In the genomic region with DNA sequence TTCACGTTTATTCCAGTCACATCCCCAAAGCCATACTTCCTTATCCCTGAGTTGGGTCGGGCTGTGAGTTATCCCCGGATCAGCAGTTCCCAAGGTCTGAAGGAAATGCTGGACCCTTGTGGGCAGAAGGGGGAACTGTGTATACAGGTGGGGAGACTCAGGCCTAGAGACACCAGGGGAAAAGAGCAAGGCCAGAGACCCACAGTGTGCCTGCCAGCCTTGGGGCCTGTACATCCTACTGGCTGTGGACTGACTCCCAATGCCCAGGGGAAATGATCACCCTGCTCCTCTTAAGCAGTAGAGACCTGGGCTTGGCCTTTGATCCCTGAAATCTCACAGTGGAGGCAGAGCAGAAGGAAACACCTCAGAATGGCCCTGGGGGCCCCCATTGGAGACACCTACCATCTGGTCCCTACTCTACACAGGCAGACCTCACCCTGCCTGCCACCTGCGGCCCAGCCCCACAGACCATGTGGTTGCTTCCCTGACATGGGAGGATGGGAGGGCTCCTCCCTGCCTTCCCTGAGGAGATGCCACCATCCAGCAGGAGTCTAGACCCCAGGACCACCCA, we compare ENCODE assay signal across 9 cellular contexts. TPM values are rescaled to one million over a fixed set of nuclear protein-coding genes. Genes with fewer than 3 reads are reported as not detected.
DNase-seq lines count a peak whose midpoint lies in the region; ATAC-seq and TF ChIP-seq lines count a peak whose summit lies in the region.
"Had no signal": no experiment of that assay in that cellular context is flagged by ENCODE, and none has a peak within 500 bp of the region (broad histone marks: within the 10 kb centered on the region; RNA-seq: fewer than 3 reads in every experiment).

No MANE protein-coding gene starts in this region.

- TF ChIP-seq CTCF in spleen (IDR thresholded peaks at IDR 0.05 in 8 of 11, conservative IDR thresholded peaks at IDR 0.05 in 3 of 11): no peak

- H3K36me3 ChIP-seq in spleen: peaks cover 0 to 41% (median 3%) of the 10 kb centered on the region in 6 donors

- ATAC-seq in right cardiac atrium (no peak), GM19452 (IDR thresholded peaks at IDR 0.05; ENCODE audit: unreplicated experiment) (no peak)

- H3K9me3 ChIP-seq in right cardiac atrium (ENCODE audit: control insufficient read depth, low read length) (no peaks in the 10 kb centered on the region), spleen (no peaks in the 10 kb centered on the region)

- CTCF ChIA-PET in activated CD4-positive, alpha-beta memory T cell treated with anti-CD3 and anti-CD28 coated beads for 36 hours (lab: Charles Lee): interaction anchor here (1.5 to 5.0 kb wide), 3 partner anchors 21 to 43 kb away, joined by 5 to 27 read pairs (median 23); no protein-coding TSS in a partner anchor

- peaks cover 22% of the 10 kb centered on the region for H3K4me1 Mint-ChIP-seq in activated CD4-positive, alpha-beta memory T cell treated with anti-CD3 and anti-CD28 coated beads for 36 hours (ENCODE audit: low read depth)

- H3K27me3 ChIP-seq in right cardiac atrium (ENCODE audit: control insufficient read depth, insufficient read depth): no peaks in the 10 kb centered on the region
- no peaks in the 10 kb centered on the region for H3K27me3 ChIP-seq in spleen (replicated peaks in 1 of 7)

- POLR2A ChIA-PET in activated CD4-positive, alpha-beta memory T cell treated with anti-CD3 and anti-CD28 coated beads for 36 hours (lab: Charles Lee): interaction anchor here (0.6 kb wide), 1 partner anchor 62 kb away, joined by 3 read pairs; no protein-coding TSS in a partner anchor

- no peaks in the 10 kb centered on the region for H3K27me3 Mint-ChIP-seq in activated CD4-positive, alpha-beta memory T cell treated with anti-CD3 and anti-CD28 coated beads for 36 hours

- H3K27ac ChIP-seq in right cardiac atrium (ENCODE audit: low read length) (peak overlapping the region; percentile 77), spleen (peak overlapping the region in 7 of 8 donors; percentile 76 to 89 (median 85))

- peak overlapping the region; percentile 80 for H3K4me3 Mint-ChIP-seq in activated CD4-positive, alpha-beta memory T cell treated with anti-CD3 and anti-CD28 coated beads for 36 hours

- H3K4me3 ChIP-seq in right cardiac atrium (ENCODE audit: low read length) (peak overlapping the region; percentile 52), spleen (peak overlapping the region; percentile 16 to 78 (median 55))

- no peaks in the 10 kb centered on the region for H3K9me3 Mint-ChIP-seq in activated CD4-positive, alpha-beta memory T cell treated with anti-CD3 and anti-CD28 coated beads for 36 hours

- no peak overlapping the region for H3K27ac Mint-ChIP-seq in activated CD4-positive, alpha-beta memory T cell treated with anti-CD3 and anti-CD28 coated beads for 36 hours

- H3K36me3 Mint-ChIP-seq in activated CD4-positive, alpha-beta memory T cell treated with anti-CD3 and anti-CD28 coated beads for 36 hours: no peaks in the 10 kb centered on the region

- intact Hi-C loops in activated CD4-positive, alpha-beta memory T cell treated with anti-CD3 and anti-CD28 coated beads for 36 hours (cut with micrococcal nuclease): loop anchor here (2.0 to 5.0 kb wide), 4 partner anchors 21 to 186 kb away; a partner anchor contains a TSS
- intact Hi-C loops in right cardiac atrium (cut with DNase I) (loop anchor here in 1 of 4 donors (5.0 kb wide), 1 partner anchor 41 kb away; no protein-coding TSS in a partner anchor), spleen (cut with DNase I; ENCODE audit: low total_unique reads) (no loop called here), posterior vena cava (cut with DNase I) (loop anchor here in 1 of 2 donors (5.0 kb wide), 1 partner anchor 166 kb away; no protein-coding TSS in a partner anchor)

- DNase-seq in HCEC 1CT: peak; percentile 31
- DNase-seq in activated CD4-positive, alpha-beta memory T cell treated with anti-CD3 and anti-CD28 coated beads for 36 hours: no peak
- peak in 1 of 3 donors; percentile 55 for DNase-seq in right cardiac atrium
- DNase-seq in spleen: peak; percentile 65
- no peak for DNase-seq in NCI-H2227 (lab: John Stamatoyannopoulos, UW; ENCODE audit: unreplicated experiment)
- no peak for DNase-seq in DMS153 (lab: John Stamatoyannopoulos, UW)
- no peak for DNase-seq in posterior vena cava (ENCODE audit: low spot score)
- DNase-seq: erythroblast had no signal

- 48% methylated on average over 4 of the region's 4 CpGs for WGBS in right cardiac atrium
- 40 to 83% (median 70%) methylated on average over 4 of the region's 4 CpGs for WGBS in spleen, 5 donors

- peaks cover 3% of the 10 kb centered on the region for H3K4me1 ChIP-seq in right cardiac atrium (ENCODE audit: control insufficient read depth, insufficient read depth, low read length)
- H3K4me1 ChIP-seq in spleen: peaks cover 5 to 37% (median 28%) of the 10 kb centered on the region in 6 donors

- TF ChIP-seq POLR2A in spleen (IDR thresholded peaks at IDR 0.05): no peak

RNA-seq across cellular contexts. Expression of a gene that starts 1.3 kb away (rescaled TPM):
- total RNA-seq in activated CD4-positive, alpha-beta memory T cell treated with anti-CD3 and anti-CD28 coated beads for 36 hours: 10 to 100 TPM; 14.1 to 14.3 TPM
- total RNA-seq in right cardiac atrium (100 to 1,000 TPM; 167 to 205 (median 176) TPM), spleen (10 to 100 TPM; 47.0 to 74.4 (median 66.7) TPM), posterior vena cava (100 to 1,000 TPM; 535 to 575 TPM)
- polyA plus RNA-seq in right cardiac atrium (219 TPM), spleen (100 to 1,000 TPM; 119 to 151 (median 138) TPM)

RNA-seq across cellular contexts. Expression of a gene that starts 16.7 kb away (rescaled TPM):
- under 1 TPM in 1 of 2 experiments, not detected in 1; 0.14 TPM for total RNA-seq in activated CD4-positive, alpha-beta memory T cell treated with anti-CD3 and anti-CD28 coated beads for 36 hours
- 10 to 100 TPM; 28.8 to 62.1 (median 50.7) TPM for total RNA-seq in right cardiac atrium
- 28.9 TPM for polyA plus RNA-seq in right cardiac atrium
- total RNA-seq in spleen: under 1 TPM in 5 of 7 donors, not detected in 2; 0.23 to 0.87 (median 0.60) TPM
- polyA plus RNA-seq in spleen: under 1 TPM; 0.14 to 0.51 (median 0.33) TPM
- under 1 TPM; 0.52 to 0.74 TPM for total RNA-seq in posterior vena cava

RNA-seq across cellular contexts. Expression of a gene that starts 25.0 kb away (rescaled TPM):
- total RNA-seq in activated CD4-positive, alpha-beta memory T cell treated with anti-CD3 and anti-CD28 coated beads for 36 hours: 10 to 100 TPM; 55.1 to 57.4 TPM
- 100 to 1,000 TPM; 156 to 233 (median 217) TPM for total RNA-seq in right cardiac atrium
- polyA plus RNA-seq in right cardiac atrium: 192 TPM
- 100 to 1,000 TPM; 124 to 230 (median 159) TPM for total RNA-seq in spleen
- 10 to 100 TPM; 21.2 to 88.9 (median 47.0) TPM for polyA plus RNA-seq in spleen
- 100 to 1,000 TPM; 511 to 666 TPM for total RNA-seq in posterior vena cava

RNA-seq across cellular contexts. Expression of a gene that starts 34.2 kb away (rescaled TPM):
- not detected for total RNA-seq in activated CD4-positive, alpha-beta memory T cell treated with anti-CD3 and anti-CD28 coated beads for 36 hours
- total RNA-seq in right cardiac atrium (not detected), spleen (not detected), posterior vena cava (not detected)
- polyA plus RNA-seq in right cardiac atrium (not detected), spleen (not detected)

RNA-seq across cellular contexts. Expression of a gene that starts 53.9 kb away (rescaled TPM):
- 10 to 100 TPM; 17.9 to 21.6 TPM for total RNA-seq in activated CD4-positive, alpha-beta memory T cell treated with anti-CD3 and anti-CD28 coated beads for 36 hours
- total RNA-seq in right cardiac atrium: 10 to 100 TPM; 20.3 to 23.2 (median 21.6) TPM
- polyA plus RNA-seq in right cardiac atrium: 15.1 TPM
- total RNA-seq in spleen: 10 to 100 TPM; 22.6 to 28.5 (median 25.7) TPM
- 10 to 100 TPM; 12.4 to 19.3 (median 12.5) TPM for polyA plus RNA-seq in spleen
- 10 to 100 TPM; 31.7 to 33.7 TPM for total RNA-seq in posterior vena cava

Comparison
In these comparisons a context has a peak if more than half of its experiments do, and no peak if none do; other contexts are left out.
1. DNase-seq: peak in HCEC 1CT (single experiment) and spleen (single experiment); none in activated CD4-positive, alpha-beta memory T cell treated with anti-CD3 and anti-CD28 coated beads for 36 hours (single experiment), NCI-H2227 (single experiment), DMS153 (single experiment) and posterior vena cava (single experiment).
2. RNA of a gene that starts 16.7 kb away (total RNA-seq): 28.8 to 62.1 TPM in right cardiac atrium; 0.52 to 0.74 TPM in posterior vena cava, 0.23 to 0.87 TPM in spleen and 0.14 TPM in activated CD4-positive, alpha-beta memory T cell treated with anti-CD3 and anti-CD28 coated beads for 36 hours; every median in the first group is over 10 times any median in the second.